29 cellular contexts compared by ENCODE assay signal in the genomic region with DNA sequence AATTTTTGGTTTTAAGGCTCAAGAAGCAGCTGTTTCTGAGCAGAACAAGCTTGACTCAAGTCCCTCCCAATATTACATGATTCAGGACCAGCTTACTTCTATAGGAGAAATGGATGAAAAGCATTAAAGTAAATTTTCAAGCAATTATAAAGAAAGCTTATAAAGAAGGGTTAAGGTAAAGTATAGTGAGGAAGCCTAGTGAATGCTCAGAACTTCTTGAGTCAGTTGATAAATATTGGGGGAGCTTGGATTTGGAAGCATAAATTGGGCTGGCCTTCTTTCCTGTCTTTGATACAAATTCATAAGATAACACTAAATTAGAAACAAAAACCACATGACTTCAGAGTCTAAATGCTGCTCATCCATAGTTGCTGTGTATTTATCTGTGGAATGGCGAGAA.
"Had no signal": no experiment of that assay in that cellular context is flagged by ENCODE, and none has a peak within 500 bp of the region (broad histone marks: within the 10 kb centered on the region; RNA-seq: fewer than 3 reads in every experiment).

No MANE protein-coding gene starts in this region.

- DNase-seq: activated B cell treated with CpG ODN at 0.5 μM for 24 hours; activated CD4-positive, alpha-beta memory T cell treated with anti-CD3 and anti-CD28 coated beads for 36 hours; activated CD4-positive, alpha-beta T cell treated with anti-CD3 and anti-CD28 coated beads for 4 hours; activated CD4-positive, alpha-beta T cell treated with anti-CD3 and anti-CD28 coated beads, Interleukin-2, amount 10 ng/mL, durations not matched to agents 24 days and 14 days; activated CD4-positive, alpha-beta T cell treated with anti-CD3 and anti-CD28 coated beads, Interleukin-2, amount 50 U/mL, for 1 hour; activated CD4-positive, alpha-beta T cell treated with anti-CD3 and anti-CD28 coated beads, Interleukin-2, amount 50 U/mL, for 4 hours; activated CD4-positive, CD25-positive, alpha-beta regulatory T cell treated with anti-CD3 and anti-CD28 coated beads, Interleukin-2, amount 50 U/mL, for 72 hours; activated CD8-positive, alpha-beta memory T cell treated with anti-CD3 and anti-CD28 coated beads, Interleukin-2, amount 50 U/mL, for 4 hours; activated CD8-positive, alpha-beta T cell treated with anti-CD3 and anti-CD28 coated beads for 36 hours; activated effector memory CD4-positive, alpha-beta T cell treated with Interleukin-2 at 50 U/mL for 16 hours; activated gamma-delta T cell; activated naive CD4-positive, alpha-beta T cell treated with anti-CD3 and anti-CD28 coated beads, Interleukin-2, amount 10 ng/mL, durations not matched to agents 7 days and 5 days; activated naive CD4-positive, alpha-beta T cell treated with Interleukin-2 at 50 U/mL for 16 hours; activated naive CD8-positive, alpha-beta T cell treated with anti-CD3 and anti-CD28 coated beads, Interleukin-2, amount 10 ng/mL, durations not matched to agents 7 days and 5 days; activated naive CD8-positive, alpha-beta T cell treated with anti-CD3 and anti-CD28 coated beads, Interleukin-2, amount 50 U/mL, for 24 hours; activated T-cell treated with anti-CD3 and anti-CD28 coated beads for 4 hours; activated T-cell treated with anti-CD3 and anti-CD28 coated beads, Interleukin-2, amount 50 U/mL, for 1 hour; activated T-cell treated with anti-CD3 and anti-CD28 coated beads, Interleukin-2, amount 50 U/mL, for 4 hours; amygdala; anterior cingulate cortex; caudate nucleus; cerebellar nuclear complex; T-helper 2 cell; T-helper 9 cell had no signal

- H3K4me1 ChIP-seq: ascending aorta had no signal

- H3K9me3 ChIP-seq: ascending aorta had no signal

- FAIRE-seq: bronchial epithelial cell, TTC549 had no signal

- ATAC-seq: activated CD8-positive, alpha-beta T cell treated with anti-CD3 and anti-CD28 coated beads for 36 hours; activated naive CD8-positive, alpha-beta T cell treated with anti-CD3 and anti-CD28 coated beads, Interleukin-2, amount 50 U/mL, for 24 hours; activated T-cell treated with anti-CD3 and anti-CD28 coated beads, Interleukin-2, amount 50 U/mL, for 4 hours had no signal

- H3K27me3 ChIP-seq: ascending aorta had no signal

- H3K36me3 ChIP-seq: ascending aorta, cardiac muscle cell had no signal

- H3K27ac ChIP-seq: ascending aorta, cardiac muscle cell, VCaP had no signal

- H3K4me3 ChIP-seq: ascending aorta, cardiac muscle cell had no signal
